In genomic region chr17:42772945-42773289, GRCh38 we compare ENCODE assay signal across 8 cellular contexts. TPM values are rescaled to one million over a fixed set of nuclear protein-coding genes. Genes with fewer than 3 reads are reported as not detected.
DNase-seq lines count a peak whose midpoint lies in the region; ATAC-seq, FAIRE-seq and TF ChIP-seq lines count a peak whose summit lies in the region.

No MANE protein-coding gene starts in this region.

- ATAC-seq in HG03521 (IDR thresholded peaks at IDR 0.05; ENCODE audit: unreplicated experiment) (no peak), HG03045 (IDR thresholded peaks at IDR 0.05; ENCODE audit: unreplicated experiment) (no peak)

- H3K4me3 ChIP-seq in A673 (ENCODE audit: low read depth, low read length, poor library complexity, severe bottlenecking) (peak overlapping the region; percentile 68), HUES48 (ENCODE audit: low read depth, low read length) (peak overlapping the region; percentile 75), bronchial epithelial cell (ENCODE audit: low read depth, low read length) (peak overlapping the region; percentile 72), mucosa of stomach (ENCODE audit: low read length) (peak overlapping the region; percentile 86)

- H3K27ac ChIP-seq in A673 (ENCODE audit: low read depth, low read length, poor library complexity, severe bottlenecking) (peak overlapping the region; percentile 65), HUES48 (ENCODE audit: low read depth, low read length) (peak overlapping the region; percentile 51)

- BruUV-seq in A673 (replicated peaks; lab: Mats Ljungman, UMichigan) = TSS peak; percentile 94

- CTCF ChIA-PET in A673 (lab: Charles Lee) = interaction anchor here (2.3 kb wide), 1 partner anchor 9 kb away, joined by 5 read pairs; no protein-coding TSS in a partner anchor

- no peak for FAIRE-seq in bronchial epithelial cell (lab: Jason Lieb, UNC)

- intact Hi-C loops in A673 (cut with micrococcal nuclease; ENCODE audit: unreplicated experiment) = no loop called here

- DNase-seq in A673 (ENCODE audit: low spot score) (no peak), bronchial epithelial cell (ENCODE audit: low read depth) (no peak), GDM1 (lab: John Stamatoyannopoulos, UW) (no peak), SKM-1 (lab: John Stamatoyannopoulos, UW; ENCODE audit: unreplicated experiment) (no peak)

- H3K9me3 ChIP-seq in A673 (ENCODE audit: low read depth, low read length, poor library complexity, severe bottlenecking) (no peaks in the 10 kb centered on the region), HUES48 (ENCODE audit: control insufficient read depth, insufficient read depth, low read length) (no peaks in the 10 kb centered on the region), mucosa of stomach (ENCODE audit: control insufficient read depth, low read length) (no peaks in the 10 kb centered on the region)

- H3K36me3 ChIP-seq in A673 (ENCODE audit: insufficient read depth, low read length, poor library complexity, severe bottlenecking) = no peaks in the 10 kb centered on the region
- H3K36me3 ChIP-seq in HUES48 (ENCODE audit: control insufficient read depth, insufficient read depth, low read length) = peaks cover 33% of the 10 kb centered on the region
- peaks cover 8% of the 10 kb centered on the region for H3K36me3 ChIP-seq in bronchial epithelial cell (ENCODE audit: control insufficient read depth, insufficient read depth, low read length)
- peaks cover 8% of the 10 kb centered on the region for H3K36me3 ChIP-seq in mucosa of stomach (ENCODE audit: control insufficient read depth, insufficient read depth, low read length)

- TF ChIP-seq CTCF in A673 (conservative IDR thresholded peaks at IDR 0.05; ENCODE audit: low read depth, low read length) (no peak), bronchial epithelial cell (IDR thresholded peaks at IDR 0.05; ENCODE audit: insufficient read depth, low read length, severe bottlenecking) (no peak)

- POLR2A ChIA-PET in A673 (lab: Charles Lee; ENCODE audit: low non-redundant PET) = no interaction called here

- H3K27me3 ChIP-seq in A673 (replicated peaks; ENCODE audit: insufficient read depth, low read depth, low read length, poor library complexity) (no peaks in the 10 kb centered on the region), HUES48 (ENCODE audit: control insufficient read depth, insufficient read depth, low read length) (no peaks in the 10 kb centered on the region), bronchial epithelial cell (ENCODE audit: control insufficient read depth, insufficient read depth, low read length) (no peaks in the 10 kb centered on the region), mucosa of stomach (ENCODE audit: control insufficient read depth, insufficient read depth, low read length) (no peaks in the 10 kb centered on the region)

- H3K9ac ChIP-seq in HUES48 (ENCODE audit: low read depth, low read length) (peak overlapping the region; percentile 65; the same call in 1 of the 2 replicates), mucosa of stomach (ENCODE audit: low read length) (peak overlapping the region; percentile 93)

- H3K4me1 ChIP-seq in A673 (ENCODE audit: insufficient read depth, low read length, poor library complexity, severe bottlenecking) = no peaks in the 10 kb centered on the region
- no peaks in the 10 kb centered on the region for H3K4me1 ChIP-seq in HUES48 (ENCODE audit: control insufficient read depth, insufficient read depth, low read length)
- peaks cover 19% of the 10 kb centered on the region for H3K4me1 ChIP-seq in mucosa of stomach (ENCODE audit: control insufficient read depth, insufficient read depth, low read length)

RNA-seq across cellular contexts. Expression of gene VPS25, which starts 0.3 kb away (rescaled TPM):
- 34.3 and 35.6 TPM in 2 replicates for total RNA-seq in A673 (2021)
- 65.3 and 76.0 TPM in 2 replicates for total RNA-seq in bronchial epithelial cell

RNA-seq across cellular contexts. Expression of gene WNK4, which starts 7.5 kb away (rescaled TPM):
- 0.11 and 0.37 TPM in 2 replicates for total RNA-seq in A673 (2021)
- under 0.01 and 0.13 TPM in 2 replicates for total RNA-seq in bronchial epithelial cell

RNA-seq across cellular contexts. Expression of gene RAMP2, which starts 11.9 kb away (rescaled TPM):
- total RNA-seq in A673 (2021) (3.8 and 5.0 TPM in 2 replicates), bronchial epithelial cell (not detected in 2 replicates)

RNA-seq across cellular contexts. Expression of gene COA3, which starts 25.6 kb away (rescaled TPM):
- 29.0 and 30.5 TPM in 2 replicates for total RNA-seq in A673 (2021)
- total RNA-seq in bronchial epithelial cell = 59.8 and 69.6 TPM in 2 replicates

RNA-seq across cellular contexts. Expression of gene CNTD1, which starts 25.7 kb away (rescaled TPM):
- total RNA-seq in A673 (2021) (not detected in 2 replicates), bronchial epithelial cell (not detected in 2 replicates)
